ENCODE assay signal across 11 cellular contexts in genomic region chr5:80884851-80885697, GRCh38.
DNase-seq lines count a peak whose midpoint lies in the region; TF ChIP-seq lines count a peak whose summit lies in the region.
"Had no signal": no experiment of that assay in that cellular context is flagged by ENCODE, and none has a peak within 500 bp of the region (broad histone marks: within the 10 kb centered on the region; RNA-seq: fewer than 3 reads in every experiment).

No MANE protein-coding gene starts in this region.

- 88% methylated on average over 1 of the region's 1 CpG; no CpG with 5 or more reads in 1 of the 2 experiments for WGBS in mesodermal cell (ENCODE audit: insufficient coverage in 2 of 2), 2 experiments
- WGBS in thyroid gland, 2 donors: 96 to 100% methylated on average over 1 of the region's 1 CpG

- H3K4me1 ChIP-seq in mesodermal cell (ENCODE audit: control insufficient read depth, insufficient read depth, low read length, poor library complexity, severe bottlenecking) (peaks cover 3% of the 10 kb centered on the region), thyroid gland (no peaks in the 10 kb centered on the region)

- H3K4me1 Mint-ChIP-seq in activated naive CD8-positive, alpha-beta T cell (ENCODE audit: low read depth): peaks cover 13% of the 10 kb centered on the region

- no peaks in the 10 kb centered on the region for H3K27me3 ChIP-seq in thyroid gland

- no peaks in the 10 kb centered on the region for H3K9me3 ChIP-seq in mesodermal cell (ENCODE audit: control insufficient read depth, low read length)
- no peaks in the 10 kb centered on the region for H3K9me3 ChIP-seq in thyroid gland

- H3K4me3 ChIP-seq in mesodermal cell (ENCODE audit: extremely low read depth, insufficient read depth, low read length, poor library complexity, severe bottlenecking) (no peak overlapping the region), thyroid gland (replicated peaks in 1 of 3) (no peak overlapping the region)

- no peaks in the 10 kb centered on the region for H3K27me3 Mint-ChIP-seq in activated naive CD8-positive, alpha-beta T cell

- peak overlapping the region; percentile 31 for H3K27ac ChIP-seq in mesodermal cell (ENCODE audit: low read depth, low read length, severe bottlenecking)
- H3K27ac ChIP-seq in thyroid gland: no peak overlapping the region
- H3K27ac ChIP-seq: 22Rv1 had no signal

- H3K36me3 ChIP-seq in mesodermal cell (ENCODE audit: control insufficient read depth, insufficient read depth, low read length): peaks cover 6% of the 10 kb centered on the region
- no peaks in the 10 kb centered on the region for H3K36me3 ChIP-seq in thyroid gland

- intact Hi-C loops in thyroid gland (cut with DNase I): no loop called here

- H3K9me3 Mint-ChIP-seq in activated naive CD8-positive, alpha-beta T cell (ENCODE audit: low read depth): no peaks in the 10 kb centered on the region

- peaks cover 15% of the 10 kb centered on the region for H3K36me3 Mint-ChIP-seq in activated naive CD8-positive, alpha-beta T cell

- DNase-seq in DMS53 (lab: John Stamatoyannopoulos, UW): peak; percentile 11
- no peak for DNase-seq in DMS53 treated with DMSO at 0.1 percent for 48 hours (lab: John Stamatoyannopoulos, UW; ENCODE audit: unreplicated experiment)
- peak; percentile 16 for DNase-seq in LoVo (ENCODE audit: low spot score)
- no peak for DNase-seq in NCI-H510A (lab: John Stamatoyannopoulos, UW)
- DNase-seq in GM10266 (ENCODE audit: extremely low spot score): no peak
- DNase-seq in thyroid gland: no peak
- DNase-seq: hypothalamus, NCI-H1048 had no signal

- peak overlapping the region; percentile 85 for H3K27ac Mint-ChIP-seq in activated naive CD8-positive, alpha-beta T cell

- no peak for TF ChIP-seq POLR2A in thyroid gland (IDR thresholded peaks at IDR 0.05)

- TF ChIP-seq CTCF in GM10266 (IDR thresholded peaks at IDR 0.05; ENCODE audit: control insufficient read depth, insufficient read depth, low read depth, missing control alignments) (no peak), thyroid gland (IDR thresholded peaks at IDR 0.05) (no peak)

- H3K4me3 Mint-ChIP-seq in activated naive CD8-positive, alpha-beta T cell: no peak overlapping the region

Comparison
In these comparisons a context has a peak if more than half of its experiments do, and no peak if none do; other contexts are left out.
1. DNase-seq: peak in DMS53 (single experiment) and LoVo (single experiment); none in DMS53 treated with DMSO at 0.1 percent for 48 hours (single experiment), NCI-H510A (single experiment), GM10266 (single experiment) and thyroid gland (0 of 2).